ENCODE assay signal across 19 cellular contexts in genomic region chr10:102630663-102631062, GRCh38. TPM values are rescaled to one million over a fixed set of nuclear protein-coding genes. Genes with fewer than 3 reads are reported as not detected.
A peak's percentile ranks its signal among the peaks of the same experiment; 100 is the strongest.
DNase-seq lines count a peak whose midpoint lies in the region; ATAC-seq, FAIRE-seq and TF ChIP-seq lines count a peak whose summit lies in the region.
"Had no signal": no experiment of that assay in that cellular context is flagged by ENCODE, and none has a peak within 500 bp of the region (broad histone marks: within the 10 kb centered on the region; RNA-seq: fewer than 3 reads in every experiment).

No MANE protein-coding gene starts in this region.

- no peak for TF ChIP-seq POLR2A in H1 (IDR thresholded peaks at IDR 0.05; ENCODE audit: control extremely low read depth in 1 of 2, low read depth in 2 of 2, low read length in 2 of 2)

- 75% methylated on average over 6 of the region's 6 CpGs for WGBS in right cardiac atrium
- WGBS in H1 (ENCODE audit: extremely low coverage in 1 of 2, insufficient coverage in 1 of 2, insufficient read length in 1 of 2, insufficient replicate concordance in 2 of 2, low coverage in 1 of 2, low lambda C conversion rate in 2 of 2, missing lambda C conversion rate in 1 of 2), 2 experiments: 96% methylated on average over 6 of the region's 6 CpGs; no CpG with 5 or more reads in 1 of the 2 experiments

- peak overlapping the region; percentile 55; the same call in 1 of the 2 replicates for H2BK20ac ChIP-seq in H1 (ENCODE audit: low read length)

- no peaks in the 10 kb centered on the region for H4K20me1 ChIP-seq in H1 (replicated peaks in 1 of 2; ENCODE audit: control insufficient read depth in 1 of 2, insufficient read depth in 2 of 2, low read length in 2 of 2)

- H3K9ac ChIP-seq in H1 (replicated peaks in 1 of 4; ENCODE audit: extremely low read depth in 1 of 4, low read depth in 3 of 4, low read length in 3 of 4): no peak overlapping the region

- peak overlapping the region; percentile 48; the same call in 1 of the 2 replicates for H3K18ac ChIP-seq in H1 (ENCODE audit: extremely low read depth, low read length)

- H4K8ac ChIP-seq in H1 (ENCODE audit: extremely low read depth, insufficient read depth, low read length): no peak overlapping the region

- no peak for TF ChIP-seq EP300 in H1 (IDR thresholded peaks at IDR 0.05; ENCODE audit: borderline replicate concordance in 1 of 2, low read depth in 2 of 2, low read length in 2 of 2)

- H2AK5ac ChIP-seq in H1 (ENCODE audit: low read depth, low read length): peak overlapping the region; percentile 82; the same call in 1 of the 2 replicates

- intact Hi-C loops in right cardiac atrium (cut with DNase I): no loop called here
- intact Hi-C loops in cardiac septum (cut with DNase I): no loop called here

- H3K4me1 ChIP-seq in right cardiac atrium (ENCODE audit: control insufficient read depth, insufficient read depth, low read length) (peaks cover 42% of the 10 kb centered on the region), H1 (replicated peaks in 1 of 4; ENCODE audit: control insufficient read depth in 3 of 4, insufficient read depth in 4 of 4, low read length in 3 of 4) (peaks cover 26 to 65% (median 51%) of the 10 kb centered on the region in 4 experiments)

- H3K36me3 ChIP-seq in H1 (ENCODE audit: control insufficient read depth in 2 of 4, insufficient read depth in 4 of 4, low read length in 3 of 4): no peaks in the 10 kb centered on the region; a peak in 1 of 8 replicates
- H3K36me3 ChIP-seq: brain microvascular endothelial cell had no signal

- H2BK15ac ChIP-seq in H1 (ENCODE audit: low read length): no peak overlapping the region; the same call in 1 of the 2 replicates

- no peak overlapping the region for H3K4me2 ChIP-seq in H1 (ENCODE audit: insufficient read depth in 1 of 2, low read depth in 2 of 2, low read length in 2 of 2)

- H3K27me3 Mint-ChIP-seq in nephron progenitor cell (ENCODE audit: low read depth, poor library complexity): no peaks in the 10 kb centered on the region
- H3K27me3 Mint-ChIP-seq: activated CD4-positive, alpha-beta memory T cell treated with anti-CD3 and anti-CD28 coated beads for 36 hours had no signal

- POLR2A ChIA-PET in H1 (lab: Charles Lee; ENCODE audit: partially characterized antibody): interaction anchor here (0.8 to 5.6 kb wide), 7 partner anchors 10 to 128 kb away, joined by 3 to 51 read pairs (median 21); partner anchors contain the start of genes ACTR1A and TRIM8

- no peaks in the 10 kb centered on the region for H3K9me3 ChIP-seq in right cardiac atrium (ENCODE audit: control insufficient read depth, low read length)
- no peaks in the 10 kb centered on the region for H3K9me3 ChIP-seq in H1 (ENCODE audit: insufficient read depth in 2 of 2, low read depth in 1 of 2, low read length in 1 of 2)
- H3K9me3 ChIP-seq: upper lobe of right lung had no signal

- H3K27ac Mint-ChIP-seq in nephron progenitor cell: peak overlapping the region; percentile 100

- no peak overlapping the region for H4K5ac ChIP-seq in H1 (ENCODE audit: insufficient read length, low read depth, low read length)

- peak overlapping the region; percentile 47 for H3K4me3 Mint-ChIP-seq in nephron progenitor cell
- H3K4me3 Mint-ChIP-seq: activated CD4-positive, alpha-beta memory T cell treated with anti-CD3 and anti-CD28 coated beads for 36 hours had no signal

- DNase-seq in right cardiac atrium (peak; percentile 7 to 38 (median 30)), cardiac septum (ENCODE audit: low spot score) (no peak), H1 (ENCODE audit: low read depth in 1 of 2, low spot score in 2 of 2) (no peak), nephron progenitor cell (no peak), DMS53 treated with DMSO at 0.1 percent for 48 hours (lab: John Stamatoyannopoulos, UW; ENCODE audit: unreplicated experiment) (no peak), GM03348 (ENCODE audit: low spot score) (no peak), GM13976 (ENCODE audit: low spot score) (no peak)
- DNase-seq: activated CD4-positive, alpha-beta memory T cell treated with anti-CD3 and anti-CD28 coated beads for 36 hours; activated gamma-delta T cell; brain microvascular endothelial cell; DND-41; Karpas-422; NCI-H187; NCI-H526; occipital lobe; T-helper 9 cell had no signal

- H3K79me2 ChIP-seq in H1 (ENCODE audit: control insufficient read depth in 1 of 2, insufficient read depth in 2 of 2, low read length in 2 of 2): no peaks in the 10 kb centered on the region

- no peak for TF ChIP-seq RAD21 in H1 (IDR thresholded peaks at IDR 0.05 in 1 of 2, conservative IDR thresholded peaks at IDR 0.05 in 1 of 2; ENCODE audit: low read depth in 2 of 2, low read length in 2 of 2)

- FAIRE-seq in H1 (lab: Jason Lieb, UNC): no peak
- FAIRE-seq: GM12878 had no signal

- H3K79me1 ChIP-seq in H1 (ENCODE audit: low read depth, low read length): no peaks in the 10 kb centered on the region

- H2AFZ ChIP-seq in H1 (ENCODE audit: low read length): no peak overlapping the region

- no peaks in the 10 kb centered on the region for H3K9me3 Mint-ChIP-seq in nephron progenitor cell
- H3K9me3 Mint-ChIP-seq: activated CD4-positive, alpha-beta memory T cell treated with anti-CD3 and anti-CD28 coated beads for 36 hours had no signal

- H3K4me3 ChIP-seq in right cardiac atrium (ENCODE audit: low read length) (no peak overlapping the region), H1 (ENCODE audit: extremely low read depth in 1 of 4, insufficient read depth in 2 of 4, low read depth in 3 of 4, low read length in 4 of 4) (no peak overlapping the region)
- H3K4me3 ChIP-seq: GM12878, upper lobe of right lung had no signal

- H3K56ac ChIP-seq in H1 (replicated peaks; ENCODE audit: insufficient read length, low read depth, low read length): no peak overlapping the region

- no peak overlapping the region for H3K4ac ChIP-seq in H1 (replicated peaks; ENCODE audit: insufficient read length, low read depth, low read length)

- H3K23ac ChIP-seq in H1 (ENCODE audit: insufficient read length): no peak overlapping the region

- H3K27ac ChIP-seq in right cardiac atrium (ENCODE audit: low read length) (no peak overlapping the region), H1 (ENCODE audit: low read depth, low read length) (no peak overlapping the region; the same call in 1 of the 2 replicates)

- H2BK12ac ChIP-seq in H1 (ENCODE audit: low read depth, low read length): peak overlapping the region; percentile 97; the same call in 1 of the 2 replicates

- CTCF ChIA-PET in H1 (lab: Charles Lee; ENCODE audit: partially characterized antibody): interaction anchor here (0.8 to 14.3 kb wide), 8 partner anchors 9 to 43 kb away, joined by 3 to 160 read pairs (median 6); partner anchors contain the start of gene TRIM8

- peak overlapping the region; percentile 90 for H2BK5ac ChIP-seq in H1 (ENCODE audit: low read depth, low read length)

- H3K14ac ChIP-seq in H1 (ENCODE audit: insufficient read length): no peak overlapping the region

- H3K23me2 ChIP-seq in H1 (ENCODE audit: low read depth, low read length): no peaks in the 10 kb centered on the region; the same call in none of the 2 replicates

- ATAC-seq in right cardiac atrium: no peak
- no peak for ATAC-seq in HG03280 (IDR thresholded peaks at IDR 0.05; ENCODE audit: unreplicated experiment)
- ATAC-seq: GM12878, upper lobe of right lung had no signal

- in situ Hi-C loops in GM13976 (cut with MboI; ENCODE audit: low sequenced_read_pairs, unreplicated experiment): no loop called here

- no peak overlapping the region for H2BK120ac ChIP-seq in H1 (replicated peaks; ENCODE audit: low read depth, low read length)

- no peak for TF ChIP-seq CTCF in H1 (IDR thresholded peaks at IDR 0.05; ENCODE audit: control extremely low read depth in 1 of 3, insufficient read depth in 1 of 3, low read depth in 1 of 3, low read length in 3 of 3)
- TF ChIP-seq CTCF in nephron progenitor cell (IDR thresholded peaks at IDR 0.05): no peak
- TF ChIP-seq CTCF in GM13976 (IDR thresholded peaks at IDR 0.05; ENCODE audit: borderline replicate concordance, control extremely low read depth, extremely low read depth, insufficient read depth, missing control alignments): no peak

- peaks cover 88% of the 10 kb centered on the region for H3K4me1 Mint-ChIP-seq in nephron progenitor cell

- no peaks in the 10 kb centered on the region for H3K27me3 ChIP-seq in right cardiac atrium (ENCODE audit: control insufficient read depth, insufficient read depth)
- no peaks in the 10 kb centered on the region for H3K27me3 ChIP-seq in H1 (replicated peaks in 1 of 4; ENCODE audit: control insufficient read depth in 3 of 4, extremely low read depth in 1 of 4, insufficient read depth in 3 of 4, low read length in 3 of 4)
- H3K27me3 ChIP-seq: brain microvascular endothelial cell, upper lobe of right lung had no signal

- no peak overlapping the region for H4K91ac ChIP-seq in H1 (replicated peaks; ENCODE audit: insufficient read length, low read length)

- peaks cover 7% of the 10 kb centered on the region for H3K36me3 Mint-ChIP-seq in nephron progenitor cell (ENCODE audit: low read depth)
- H3K36me3 Mint-ChIP-seq: activated CD4-positive, alpha-beta memory T cell treated with anti-CD3 and anti-CD28 coated beads for 36 hours had no signal

TF ChIP-seq in H1, 55 proteins besides CTCF, POLR2A, EP300 and RAD21 (continues in another document):
- TF ChIP-seq CBX5 (IDR thresholded peaks at IDR 0.05; ENCODE audit: low read depth, low read length): no peak
- TF ChIP-seq CHD1 (IDR thresholded peaks at IDR 0.05; ENCODE audit: low read depth, low read length): no peak
- TF ChIP-seq HDAC2 (IDR thresholded peaks at IDR 0.05; ENCODE audit: borderline replicate concordance in 1 of 2, low read depth in 2 of 2, low read length in 2 of 2): no peak
- no peak for TF ChIP-seq KDM1A (IDR thresholded peaks at IDR 0.05; ENCODE audit: borderline replicate concordance, low read length)
- no peak for TF ChIP-seq SRF (IDR thresholded peaks at IDR 0.05; ENCODE audit: low read depth, low read length)
- TF ChIP-seq TEAD4 (IDR thresholded peaks at IDR 0.05; ENCODE audit: low read depth, low read length): no peak
- no peak for TF ChIP-seq ZNF274 (IDR thresholded peaks at IDR 0.05; ENCODE audit: borderline replicate concordance, extremely low read depth, low read length)
- no peak for TF ChIP-seq JUN (IDR thresholded peaks at IDR 0.05; ENCODE audit: low read depth, low read length)

RNA-seq across cellular contexts. Expression of gene TRIM8, which starts 13.6 kb away (rescaled TPM):
- total RNA-seq in right cardiac atrium: 100 to 1,000 TPM; 104 to 120 (median 109) TPM
- 71.4 TPM for polyA plus RNA-seq in right cardiac atrium
- total RNA-seq in cardiac septum: 99.6 TPM
- total RNA-seq in H1 (2021; fragmentation: NEBNext Ultra II Directional; extraction: Animal tissue kit (Norgen Biotek cat#: 25700)): 35.4 and 38.8 TPM in 2 replicates
- 24.9 and 34.6 TPM in 2 replicates for polyA plus RNA-seq in H1 (2011; rRNA removed)
- polyA plus RNA-seq in H1 (2011; cell fraction: cytosol; rRNA removed): 20.5 TPM
- polyA plus RNA-seq in H1 (2011; cell fraction: nucleus; rRNA removed): 32.2 TPM
- 36.1 to 44.6 TPM (median 40.7 TPM) in 4 replicates for polyA plus RNA-seq in H1 (2012, experiment 1 of 2)
- polyA plus RNA-seq in H1 (2012, experiment 2 of 2): 42.4 TPM
- polyA plus RNA-seq in H1 (2013, experiment 1 of 2): 15.8 TPM
- 16.3 TPM for polyA plus RNA-seq in H1 (2013, experiment 2 of 2)
- 14.4 and 15.0 TPM in 2 replicates for polyA minus RNA-seq in H1 (2011; rRNA and poly(A)+ RNA removed)
- polyA minus RNA-seq in H1 (2011; cell fraction: cytosol; rRNA and poly(A)+ RNA removed): 20.2 TPM
- 21.2 TPM for polyA minus RNA-seq in H1 (2011; cell fraction: nucleus; rRNA and poly(A)+ RNA removed)

Comparison
In these comparisons a context has a peak if more than half of its experiments do, and no peak if none do; other contexts are left out.
1. DNase-seq: peak in right cardiac atrium (3 of 3); none in cardiac septum (single experiment), H1 (0 of 2), nephron progenitor cell (single experiment), DMS53 treated with DMSO at 0.1 percent for 48 hours (single experiment), GM03348 (single experiment) and GM13976 (single experiment).